In the genomic region with DNA sequence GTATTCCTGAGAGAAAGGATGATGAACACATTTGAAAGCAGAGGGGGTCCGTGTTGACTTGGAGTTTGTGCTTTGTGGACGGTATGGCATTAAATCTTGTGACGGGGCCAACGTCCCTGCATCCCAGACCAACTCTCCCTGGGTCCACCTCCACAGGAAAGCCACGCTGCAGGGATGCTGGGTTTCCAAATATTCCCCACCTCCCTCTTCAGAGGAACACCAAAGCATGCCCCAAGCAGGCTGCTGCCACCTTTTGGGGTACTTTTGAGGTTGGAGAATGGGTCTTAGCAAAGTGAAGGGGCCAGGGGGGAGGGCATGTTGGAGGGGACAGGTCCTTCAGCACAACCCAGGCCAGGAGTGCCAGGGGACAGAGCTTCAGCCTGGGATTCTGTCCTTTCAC, we compare ENCODE assay signal across 25 cellular contexts.
"Had no signal": no experiment of that assay in that cellular context is flagged by ENCODE, and none has a peak within 500 bp of the region (broad histone marks: within the 10 kb centered on the region; RNA-seq: fewer than 3 reads in every experiment).

No MANE protein-coding gene starts in this region.

- H3K4me1 ChIP-seq: breast epithelium, SJSA1 had no signal

- H3K4me3 ChIP-seq: breast epithelium, SJSA1 had no signal

- H3K27me3 Mint-ChIP-seq: activated B cell treated with CpG ODN at 0.5 μM for 24 hours; activated CD4-positive, alpha-beta T cell treated with anti-CD3 and anti-CD28 coated beads, Interleukin-2, amount 10 ng/mL, durations not matched to agents 24 days and 14 days; activated naive CD4-positive, alpha-beta T cell treated with anti-CD3 and anti-CD28 coated beads, Interleukin-2, amount 50 U/mL, for 24 hours; activated T-cell treated with anti-CD3 and anti-CD28 coated beads, Interleukin-2, amount 50 U/mL, for 24 hours; T-helper 17 cell had no signal

- DNase-seq: activated B cell treated with CpG ODN at 0.5 μM for 24 hours; activated CD4-positive, alpha-beta T cell treated with anti-CD3 and anti-CD28 coated beads for 1 hour; activated CD4-positive, alpha-beta T cell treated with anti-CD3 and anti-CD28 coated beads, Interleukin-2, amount 10 ng/mL, durations not matched to agents 24 days and 14 days; activated CD4-positive, alpha-beta T cell treated with anti-CD3 and anti-CD28 coated beads, Interleukin-2, amount 50 U/mL, for 48 hours; activated effector memory CD4-positive, alpha-beta T cell treated with Interleukin-2 at 50 U/mL for 16 hours; activated naive CD4-positive, alpha-beta T cell; activated T-cell treated with anti-CD3 and anti-CD28 coated beads, Interleukin-2, amount 50 U/mL, for 24 hours; NCI-H1092; NCI-H1694; NCI-H2029; NCI-H2107; NCI-H345; NCI-H510A treated with DMSO at 0.1 percent for 48 hours; NCI-H69; PC-3; SHP77; T-helper 17 cell; T-helper 9 cell had no signal

- H3K4me3 Mint-ChIP-seq: activated B cell treated with CpG ODN at 0.5 μM for 24 hours; activated CD4-positive, alpha-beta T cell treated with anti-CD3 and anti-CD28 coated beads, Interleukin-2, amount 10 ng/mL, durations not matched to agents 24 days and 14 days; activated naive CD4-positive, alpha-beta T cell treated with anti-CD3 and anti-CD28 coated beads, Interleukin-2, amount 50 U/mL, for 24 hours; activated T-cell treated with anti-CD3 and anti-CD28 coated beads, Interleukin-2, amount 50 U/mL, for 24 hours; activated T-helper 1 cell treated with anti-CD3 and anti-CD28 coated beads, Interleukin-12 subunit alpha, Interleukin-12 subunit beta, Interleukin-2, Interleukin-4 antibody, amounts not matched to agents 30 ng/mL and 10 ng/mL and 1 ng/mL, durations not matched to agents 14 hours and 24 hours and 36 hours; T-helper 17 cell had no signal

- H3K27me3 ChIP-seq: SJSA1 had no signal

- H3K9me3 Mint-ChIP-seq: activated CD4-positive, alpha-beta T cell treated with anti-CD3 and anti-CD28 coated beads, Interleukin-2, amount 10 ng/mL, durations not matched to agents 24 days and 14 days; activated naive CD4-positive, alpha-beta T cell treated with anti-CD3 and anti-CD28 coated beads, Interleukin-2, amount 50 U/mL, for 24 hours; activated T-cell treated with anti-CD3 and anti-CD28 coated beads, Interleukin-2, amount 50 U/mL, for 24 hours; activated T-helper 1 cell treated with anti-CD3 and anti-CD28 coated beads, Interleukin-12 subunit alpha, Interleukin-12 subunit beta, Interleukin-2, Interleukin-4 antibody, amounts not matched to agents 30 ng/mL and 10 ng/mL and 1 ng/mL, durations not matched to agents 14 hours and 24 hours and 36 hours had no signal

- H3K4me1 Mint-ChIP-seq: activated B cell treated with CpG ODN at 0.5 μM for 24 hours; activated CD4-positive, alpha-beta T cell treated with anti-CD3 and anti-CD28 coated beads, Interleukin-2, amount 10 ng/mL, durations not matched to agents 24 days and 14 days; activated naive CD4-positive, alpha-beta T cell treated with anti-CD3 and anti-CD28 coated beads, Interleukin-2, amount 50 U/mL, for 24 hours; T-helper 17 cell had no signal

- H3K9ac ChIP-seq: KMS-11 had no signal

- H3K36me3 Mint-ChIP-seq: activated naive CD4-positive, alpha-beta T cell treated with anti-CD3 and anti-CD28 coated beads, Interleukin-2, amount 50 U/mL, for 24 hours had no signal

- ATAC-seq: HepG2, PC-3, SK-N-SH treated with all-trans-retinoic acid at 6 μM for 48 hours, T-helper 17 cell had no signal

- H3K36me3 ChIP-seq: breast epithelium, SJSA1 had no signal

- H3K27ac Mint-ChIP-seq: activated B cell treated with CpG ODN at 0.5 μM for 24 hours; activated CD4-positive, alpha-beta T cell treated with anti-CD3 and anti-CD28 coated beads, Interleukin-2, amount 10 ng/mL, durations not matched to agents 24 days and 14 days; activated naive CD4-positive, alpha-beta T cell treated with anti-CD3 and anti-CD28 coated beads, Interleukin-2, amount 50 U/mL, for 24 hours; activated T-cell treated with anti-CD3 and anti-CD28 coated beads, Interleukin-2, amount 50 U/mL, for 24 hours; activated T-helper 1 cell treated with anti-CD3 and anti-CD28 coated beads, Interleukin-12 subunit alpha, Interleukin-12 subunit beta, Interleukin-2, Interleukin-4 antibody, amounts not matched to agents 30 ng/mL and 10 ng/mL and 1 ng/mL, durations not matched to agents 14 hours and 24 hours and 36 hours; T-helper 17 cell had no signal

- H3K27ac ChIP-seq: breast epithelium, KMS-11, SJSA1 had no signal
